In genomic region chr5:136080113-136080482, GRCh38 we compare ENCODE assay signal across 8 cellular contexts. TPM values are rescaled to one million over a fixed set of nuclear protein-coding genes. Genes with fewer than 3 reads are reported as not detected.
DNase-seq lines count a peak whose midpoint lies in the region; ATAC-seq and TF ChIP-seq lines count a peak whose summit lies in the region.

No MANE protein-coding gene starts in this region.

- no peaks in the 10 kb centered on the region for H3K36me3 Mint-ChIP-seq in activated T-helper 1 cell treated with anti-CD3 and anti-CD28 coated beads, Interleukin-12 subunit alpha, Interleukin-12 subunit beta, Interleukin-2, Interleukin-4 antibody, amounts not matched to agents 30 ng/mL and 10 ng/mL and 1 ng/mL, durations not matched to agents 14 hours and 24 hours and 36 hours (ENCODE audit: low read depth)

- H3K27ac ChIP-seq in A673 (ENCODE audit: low read depth, low read length, poor library complexity, severe bottlenecking) = no peak overlapping the region

- peaks cover 14% of the 10 kb centered on the region for H3K4me1 Mint-ChIP-seq in activated T-helper 1 cell treated with anti-CD3 and anti-CD28 coated beads, Interleukin-12 subunit alpha, Interleukin-12 subunit beta, Interleukin-2, Interleukin-4 antibody, amounts not matched to agents 30 ng/mL and 10 ng/mL and 1 ng/mL, durations not matched to agents 14 hours and 24 hours and 36 hours (ENCODE audit: low read depth)

- no peaks in the 10 kb centered on the region for H3K9me3 Mint-ChIP-seq in activated T-helper 1 cell treated with anti-CD3 and anti-CD28 coated beads, Interleukin-12 subunit alpha, Interleukin-12 subunit beta, Interleukin-2, Interleukin-4 antibody, amounts not matched to agents 30 ng/mL and 10 ng/mL and 1 ng/mL, durations not matched to agents 14 hours and 24 hours and 36 hours

- no peaks in the 10 kb centered on the region for H3K9me3 ChIP-seq in A673 (ENCODE audit: low read depth, low read length, poor library complexity, severe bottlenecking)

- DNase-seq in A673 (ENCODE audit: low spot score) (no peak), left kidney (ENCODE audit: low read depth, low spot score) (peak; percentile 26), cerebellum (ENCODE audit: low spot score) (no peak), DMS 273 (lab: John Stamatoyannopoulos, UW; ENCODE audit: unreplicated experiment) (no peak), NCI-H446 (lab: John Stamatoyannopoulos, UW) (no peak), 8988T (no peak)
- no peak for DNase-seq in activated T-helper 1 cell treated with anti-CD3 and anti-CD28 coated beads, Interleukin-12 subunit alpha, Interleukin-12 subunit beta, Interleukin-2, Interleukin-4 antibody, amounts not matched to agents 30 ng/mL and 10 ng/mL and 1 ng/mL, durations not matched to agents 14 hours and 24 hours and 36 hours (ENCODE audit: low spot score)

- peaks cover 41% of the 10 kb centered on the region for H3K27me3 Mint-ChIP-seq in activated T-helper 1 cell treated with anti-CD3 and anti-CD28 coated beads, Interleukin-12 subunit alpha, Interleukin-12 subunit beta, Interleukin-2, Interleukin-4 antibody, amounts not matched to agents 30 ng/mL and 10 ng/mL and 1 ng/mL, durations not matched to agents 14 hours and 24 hours and 36 hours (ENCODE audit: insufficient read depth)

- H3K4me3 ChIP-seq in A673 (ENCODE audit: low read depth, low read length, poor library complexity, severe bottlenecking) = peak overlapping the region; percentile 41

- peak overlapping the region; percentile 65 for H3K4me3 Mint-ChIP-seq in activated T-helper 1 cell treated with anti-CD3 and anti-CD28 coated beads, Interleukin-12 subunit alpha, Interleukin-12 subunit beta, Interleukin-2, Interleukin-4 antibody, amounts not matched to agents 30 ng/mL and 10 ng/mL and 1 ng/mL, durations not matched to agents 14 hours and 24 hours and 36 hours

- no peak for TF ChIP-seq CTCF in A673 (conservative IDR thresholded peaks at IDR 0.05; ENCODE audit: low read depth, low read length)

- POLR2A ChIA-PET in A673 (lab: Charles Lee; ENCODE audit: low non-redundant PET) = no interaction called here

- CTCF ChIA-PET in A673 (lab: Charles Lee) = no interaction called here

- intact Hi-C loops in A673 (cut with micrococcal nuclease; ENCODE audit: unreplicated experiment) = loop anchor here (5.0 kb wide), 1 partner anchor 133 kb away; no protein-coding TSS in a partner anchor
- intact Hi-C loops in activated T-helper 1 cell treated with anti-CD3 and anti-CD28 coated beads, Interleukin-12 subunit alpha, Interleukin-12 subunit beta, Interleukin-2, Interleukin-4 antibody, amounts not matched to agents 30 ng/mL and 10 ng/mL and 1 ng/mL, durations not matched to agents 14 hours and 24 hours and 36 hours (cut with micrococcal nuclease) = loop anchor here (1.0 kb wide), 1 partner anchor 43 kb away; no protein-coding TSS in a partner anchor

- ATAC-seq in GM21529 (IDR thresholded peaks at IDR 0.05; ENCODE audit: unreplicated experiment) = peak; percentile 9

- peak overlapping the region; percentile 83 for H3K27ac Mint-ChIP-seq in activated T-helper 1 cell treated with anti-CD3 and anti-CD28 coated beads, Interleukin-12 subunit alpha, Interleukin-12 subunit beta, Interleukin-2, Interleukin-4 antibody, amounts not matched to agents 30 ng/mL and 10 ng/mL and 1 ng/mL, durations not matched to agents 14 hours and 24 hours and 36 hours

- BruUV-seq in A673 (replicated peaks; lab: Mats Ljungman, UMichigan) = no TSS peak

- H3K4me1 ChIP-seq in A673 (ENCODE audit: insufficient read depth, low read length, poor library complexity, severe bottlenecking) = no peaks in the 10 kb centered on the region

- H3K36me3 ChIP-seq in A673 (ENCODE audit: insufficient read depth, low read length, poor library complexity, severe bottlenecking) = no peaks in the 10 kb centered on the region

- peaks cover 9% of the 10 kb centered on the region for H3K27me3 ChIP-seq in A673 (replicated peaks; ENCODE audit: insufficient read depth, low read depth, low read length, poor library complexity)

RNA-seq across cellular contexts. Expression of gene TGFBI, which starts 51.3 kb away (rescaled TPM):
- total RNA-seq in A673 (2021) = 108 and 115 TPM in 2 replicates
- total RNA-seq in activated T-helper 1 cell treated with anti-CD3 and anti-CD28 coated beads, Interleukin-12 subunit alpha, Interleukin-12 subunit beta, Interleukin-2, Interleukin-4 antibody, amounts not matched to agents 30 ng/mL and 10 ng/mL and 1 ng/mL, durations not matched to agents 14 hours and 24 hours and 36 hours = not detected in 2 replicates
- 23.3 TPM for total RNA-seq in cerebellum

RNA-seq across cellular contexts. Expression of gene SMAD5, which starts 52.5 kb away (rescaled TPM):
- total RNA-seq in A673 (2021) (72.0 and 73.0 TPM in 2 replicates), cerebellum (61.1 TPM)
- 17.9 TPM in 2 replicates for total RNA-seq in activated T-helper 1 cell treated with anti-CD3 and anti-CD28 coated beads, Interleukin-12 subunit alpha, Interleukin-12 subunit beta, Interleukin-2, Interleukin-4 antibody, amounts not matched to agents 30 ng/mL and 10 ng/mL and 1 ng/mL, durations not matched to agents 14 hours and 24 hours and 36 hours

Comparison
In these comparisons a context has a peak if more than half of its experiments do, and no peak if none do; other contexts are left out.
1. RNA of gene TGFBI, which starts 51.3 kb away (total RNA-seq): 108 to 115 TPM in A673 and 23.3 TPM in cerebellum (single experiment); not detected in activated T-helper 1 cell treated with anti-CD3 and anti-CD28 coated beads, Interleukin-12 subunit alpha, Interleukin-12 subunit beta, Interleukin-2, Interleukin-4 antibody, amounts not matched to agents 30 ng/mL and 10 ng/mL and 1 ng/mL, durations not matched to agents 14 hours and 24 hours and 36 hours; every median in the first group is over 10 times any median in the second.